In the genomic region with DNA sequence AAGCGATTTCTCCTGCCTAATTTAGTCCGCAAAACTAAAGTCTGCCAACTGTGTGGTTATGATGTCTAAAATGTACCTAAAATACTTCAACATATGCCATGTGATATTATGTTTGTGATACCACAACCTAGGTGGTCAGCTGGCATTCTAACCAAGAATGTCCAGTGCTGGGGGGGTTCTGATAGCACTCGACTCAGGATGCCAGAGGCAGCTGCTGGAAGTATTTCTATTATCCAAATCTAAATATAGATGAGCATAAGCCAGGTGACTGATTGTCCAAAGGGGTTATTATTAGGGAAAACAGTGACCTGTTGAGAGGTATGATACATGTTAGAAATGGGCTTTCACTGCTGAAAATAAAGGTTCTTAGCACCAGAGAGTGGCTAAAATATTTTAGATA, we compare ENCODE assay signal across 21 cellular contexts.
"Had no signal": no experiment of that assay in that cellular context is flagged by ENCODE, and none has a peak within 500 bp of the region (broad histone marks: within the 10 kb centered on the region; RNA-seq: fewer than 3 reads in every experiment).

No MANE protein-coding gene starts in this region.

- DNase-seq: dermis blood vessel endothelial cell; effector memory CD4-positive, alpha-beta T cell; esophagus squamous epithelium; kidney; left lung; lower lobe of right lung; naive B cell; sigmoid colon; spleen; stimulated activated CD4-positive, alpha-beta T cell treated with anti-CD3 and anti-CD28 coated beads, Interleukin-4, amount 100 ng/mL, for 4 hours; stimulated activated naive CD8-positive, alpha-beta T cell treated with anti-CD3 and anti-CD28 coated beads, Interleukin-15, Interleukin-2, amounts not matched to agents 100 U/mL and 50 U/mL, for 24 hours; transverse colon had no signal

- ATAC-seq: left lung; lower lobe of right lung; natural killer cell treated with Interleukin-12 subunit alpha and Interleukin-12 subunit beta and Interleukin-15 and Interleukin-18, amount 100 ng/mL, for 72 hours; stimulated activated memory B cell treated with anti-CD40 and anti-IgM and Interleukin-4, amounts not matched to agents 10 μg/mL and 1 μg/mL and 100 μg/mL, for 72 hours; stimulated activated naive CD8-positive, alpha-beta T cell treated with anti-CD3 and anti-CD28 coated beads, Interleukin-15, Interleukin-2, amounts not matched to agents 100 U/mL and 50 U/mL, for 24 hours had no signal

- H3K9ac ChIP-seq: neural progenitor cell, parathyroid adenoma had no signal

- H3K27me3 ChIP-seq: esophagus squamous epithelium, hepatocyte, left lung, neural progenitor cell, sigmoid colon, spleen, transverse colon, vagina had no signal

- H3K4me3 ChIP-seq: coronary artery, esophagus squamous epithelium, hepatocyte, left lung, lower lobe of right lung, neural progenitor cell, sigmoid colon, skin epidermis, spleen, thoracic aorta, transverse colon, vagina had no signal

- H2AFZ ChIP-seq: hepatocyte, neural progenitor cell, parathyroid adenoma had no signal

- H3K36me3 ChIP-seq: left lung, lower lobe of right lung, neural progenitor cell, sigmoid colon, thoracic aorta had no signal

- H3K27ac ChIP-seq: coronary artery, hepatocyte, left lung, lower lobe of right lung, neural progenitor cell, parathyroid adenoma, sigmoid colon, thoracic aorta, transverse colon, vagina had no signal

- H3K4me2 ChIP-seq: hepatocyte, neural progenitor cell had no signal

- H3K79me2 ChIP-seq: hepatocyte, parathyroid adenoma had no signal

- H3K9me3 ChIP-seq: esophagus squamous epithelium, left lung, lower lobe of right lung, sigmoid colon, spleen, thoracic aorta, transverse colon, vagina had no signal

- H3K4me1 ChIP-seq: parathyroid adenoma, sigmoid colon, transverse colon had no signal
